ENCODE assay signal across 8 cellular contexts in genomic region chr1:204431310-204432184, GRCh38. TPM values are rescaled to one million over a fixed set of nuclear protein-coding genes. Genes with fewer than 3 reads are reported as not detected.
A peak's percentile ranks its signal among the peaks of the same experiment; 100 is the strongest.
DNase-seq lines count a peak whose midpoint lies in the region; ATAC-seq, FAIRE-seq and TF ChIP-seq lines count a peak whose summit lies in the region.

No MANE protein-coding gene starts in this region.

- H3K4me2 ChIP-seq in PC-9: no peak overlapping the region

- peak; percentile 59 for ATAC-seq in esophagus mucosa
- peak; percentile 82 to 98 (median 90) for ATAC-seq in natural killer cell
- peak; percentile 81 for ATAC-seq in stimulated activated memory B cell treated with anti-CD40 and anti-IgM and Interleukin-4, amounts not matched to agents 10 μg/mL and 1 μg/mL and 100 μg/mL, for 72 hours
- ATAC-seq in GM21367 (IDR thresholded peaks at IDR 0.05; ENCODE audit: unreplicated experiment): no peak

- CTCF ChIA-PET in CD8-positive, alpha-beta memory T cell (lab: Charles Lee): interaction anchor here (0.7 to 8.5 kb wide), 28 partner anchors 9 to 376 kb away, joined by 3 to 57 read pairs (median 7); partner anchors contain the start of genes MDM4 and PIK3C2B
- CTCF ChIA-PET in PC-9 (lab: Charles Lee): interaction anchor here (0.6 to 1.3 kb wide), 7 partner anchors 12 to 254 kb away, joined by 3 to 10 read pairs (median 4); partner anchors contain the start of gene LRRN2

- intact Hi-C loops in PC-9 (cut with micrococcal nuclease; ENCODE audit: unreplicated experiment): loop anchor here (1.0 to 2.0 kb wide), 2 partner anchors 19 to 72 kb away; no protein-coding TSS in a partner anchor
- intact Hi-C loops in natural killer cell (cut with micrococcal nuclease): loop anchor here (1.0 kb wide), 1 partner anchor 72 kb away; no protein-coding TSS in a partner anchor

- H3K4me1 ChIP-seq in CD8-positive, alpha-beta memory T cell (ENCODE audit: insufficient read depth, low read length): no peaks in the 10 kb centered on the region
- peaks cover 45% of the 10 kb centered on the region for H3K4me1 ChIP-seq in PC-9 (replicated peaks; ENCODE audit: insufficient read depth)

- peak overlapping the region in 5 of 8 donors; percentile 17 to 71 (median 51) for H3K27ac Mint-ChIP-seq in CD8-positive, alpha-beta memory T cell
- no peak overlapping the region for H3K27ac Mint-ChIP-seq in natural killer cell
- H3K27ac Mint-ChIP-seq in stimulated activated memory B cell treated with anti-CD40 and anti-IgM and Interleukin-4, amounts not matched to agents 10 μg/mL and 1 μg/mL and 100 μg/mL, for 72 hours: peak overlapping the region; percentile 36

- peak; percentile 62 to 82 (median 68) for DNase-seq in CD8-positive, alpha-beta memory T cell
- DNase-seq in HTR-8/SVneo (ENCODE audit: insufficient read length, low spot score): peak; percentile 79
- peak; percentile 58 to 73 for DNase-seq in PC-9
- DNase-seq in activated T-cell treated with anti-CD3 and anti-CD28 coated beads, Interleukin-2, amount 50 U/mL, for 1 hour: peak; percentile 78
- DNase-seq in natural killer cell: peak; percentile 76

- TF ChIP-seq CTCF in PC-9 (conservative IDR thresholded peaks at IDR 0.05): peak; percentile 95
- TF ChIP-seq CTCF in natural killer cell (IDR thresholded peaks at IDR 0.05): peak; percentile 90

- peaks cover 12 to 80% (median 41%) of the 10 kb centered on the region in 3 donors for H3K36me3 Mint-ChIP-seq in CD8-positive, alpha-beta memory T cell
- H3K36me3 Mint-ChIP-seq in natural killer cell: peaks cover 15% of the 10 kb centered on the region
- H3K36me3 Mint-ChIP-seq in stimulated activated memory B cell treated with anti-CD40 and anti-IgM and Interleukin-4, amounts not matched to agents 10 μg/mL and 1 μg/mL and 100 μg/mL, for 72 hours: peaks cover 76% of the 10 kb centered on the region

- no peak overlapping the region for H3K4me3 ChIP-seq in CD8-positive, alpha-beta memory T cell (ENCODE audit: low read length)
- no peak overlapping the region for H3K4me3 ChIP-seq in PC-9

- POLR2A ChIA-PET in CD8-positive, alpha-beta memory T cell (lab: Charles Lee): interaction anchor here (1.0 to 1.8 kb wide), 3 partner anchors 63 to 75 kb away, joined by 3 to 7 read pairs (median 7); partner anchors contain the start of gene PIK3C2B
- POLR2A ChIA-PET in PC-9 (lab: Charles Lee; ENCODE audit: unreplicated experiment): interaction anchor here (0.5 to 1.4 kb wide), 5 partner anchors 9 to 72 kb away, joined by 3 to 29 read pairs (median 5); no protein-coding TSS in a partner anchor

- H3K79me2 ChIP-seq in PC-9 (ENCODE audit: low read depth): peaks cover 31% of the 10 kb centered on the region

- no peaks in the 10 kb centered on the region for H3K9me3 Mint-ChIP-seq in CD8-positive, alpha-beta memory T cell
- no peaks in the 10 kb centered on the region for H3K9me3 Mint-ChIP-seq in natural killer cell
- H3K9me3 Mint-ChIP-seq in stimulated activated memory B cell treated with anti-CD40 and anti-IgM and Interleukin-4, amounts not matched to agents 10 μg/mL and 1 μg/mL and 100 μg/mL, for 72 hours: no peaks in the 10 kb centered on the region

- no TSS peak for BruUV-seq in PC-9 (replicated peaks; lab: Mats Ljungman, UMichigan)

- no peak overlapping the region for H2AFZ ChIP-seq in PC-9

- H3K4me1 Mint-ChIP-seq in CD8-positive, alpha-beta memory T cell: peaks cover 0 to 7% (median 4%) of the 10 kb centered on the region in 3 donors
- peaks cover 6 to 7% of the 10 kb centered on the region in 2 donors for H3K4me1 Mint-ChIP-seq in natural killer cell
- peaks cover 11% of the 10 kb centered on the region for H3K4me1 Mint-ChIP-seq in stimulated activated memory B cell treated with anti-CD40 and anti-IgM and Interleukin-4, amounts not matched to agents 10 μg/mL and 1 μg/mL and 100 μg/mL, for 72 hours

- H3K9me2 ChIP-seq in PC-9 (ENCODE audit: insufficient read depth): no peaks in the 10 kb centered on the region

- no peak overlapping the region for H3K27ac ChIP-seq in CD8-positive, alpha-beta memory T cell (ENCODE audit: low read depth, low read length)
- peak overlapping the region; percentile 35; the same call in 1 of the 2 replicates for H3K27ac ChIP-seq in PC-9

- peaks cover 77% of the 10 kb centered on the region for H3F3A ChIP-seq in PC-9 (ENCODE audit: insufficient read depth, low read depth)

- H3K27me3 ChIP-seq in CD8-positive, alpha-beta memory T cell (ENCODE audit: insufficient read depth, low read length, poor library complexity, severe bottlenecking): no peaks in the 10 kb centered on the region
- H3K27me3 ChIP-seq in PC-9 (ENCODE audit: insufficient read depth, low read depth): no peaks in the 10 kb centered on the region

- no peak overlapping the region for H3K4me3 Mint-ChIP-seq in CD8-positive, alpha-beta memory T cell
- H3K4me3 Mint-ChIP-seq in natural killer cell: no peak overlapping the region
- no peak overlapping the region for H3K4me3 Mint-ChIP-seq in stimulated activated memory B cell treated with anti-CD40 and anti-IgM and Interleukin-4, amounts not matched to agents 10 μg/mL and 1 μg/mL and 100 μg/mL, for 72 hours

- H3K36me3 ChIP-seq in CD8-positive, alpha-beta memory T cell (ENCODE audit: insufficient read depth, low read length): peaks cover 23% of the 10 kb centered on the region
- peaks cover 69% of the 10 kb centered on the region for H3K36me3 ChIP-seq in PC-9 (ENCODE audit: low read depth)

- H3K27me3 Mint-ChIP-seq in CD8-positive, alpha-beta memory T cell: no peaks in the 10 kb centered on the region
- H3K27me3 Mint-ChIP-seq in natural killer cell (ENCODE audit: low read depth in 2 of 2): no peaks in the 10 kb centered on the region
- no peaks in the 10 kb centered on the region for H3K27me3 Mint-ChIP-seq in stimulated activated memory B cell treated with anti-CD40 and anti-IgM and Interleukin-4, amounts not matched to agents 10 μg/mL and 1 μg/mL and 100 μg/mL, for 72 hours

- FAIRE-seq in HTR-8/SVneo (lab: Jason Lieb, UNC): peak; percentile 58

- no peaks in the 10 kb centered on the region for H3K9me3 ChIP-seq in CD8-positive, alpha-beta memory T cell (ENCODE audit: low read length)
- no peaks in the 10 kb centered on the region for H3K9me3 ChIP-seq in PC-9 (ENCODE audit: insufficient read depth, low read depth)

- H4K20me1 ChIP-seq in PC-9 (ENCODE audit: insufficient read depth): no peaks in the 10 kb centered on the region

RNA-seq across cellular contexts. Expression of gene PPP1R15B, which starts 19.9 kb away (rescaled TPM):
- 10 to 100 TPM; 80.4 to 82.7 TPM for total RNA-seq in CD8-positive, alpha-beta memory T cell
- polyA plus RNA-seq in CD8-positive, alpha-beta memory T cell: 22.3 TPM
- total RNA-seq in PC-9 (2021) (37.3 and 40.9 TPM in 2 replicates), esophagus mucosa (27.5 TPM), natural killer cell (100 to 1,000 TPM; 174 to 236 (median 222) TPM)

Comparison
In these comparisons a context has a peak if more than half of its experiments do, and no peak if none do; other contexts are left out.
1. H3K27ac Mint-ChIP-seq: peak in CD8-positive, alpha-beta memory T cell (5 of 8) and stimulated activated memory B cell treated with anti-CD40 and anti-IgM and Interleukin-4, amounts not matched to agents 10 μg/mL and 1 μg/mL and 100 μg/mL, for 72 hours (single experiment); none in natural killer cell (0 of 2).
2. Peak in every context shown above with its lines, with median percentiles within 50 percentile points of each other: DNase-seq.